ENCODE assay signal across 20 cellular contexts in genomic region chr15:97728791-97729190, GRCh38.
DNase-seq lines count a peak whose midpoint lies in the region; TF ChIP-seq lines count a peak whose summit lies in the region.
"Had no signal": no experiment of that assay in that cellular context is flagged by ENCODE, and none has a peak within 500 bp of the region (broad histone marks: within the 10 kb centered on the region; RNA-seq: fewer than 3 reads in every experiment).

No MANE protein-coding gene starts in this region.

- H3K18ac ChIP-seq in trophoblast cell (ENCODE audit: low read length), result no peak overlapping the region

- no peak overlapping the region for H2BK5ac ChIP-seq in trophoblast cell (ENCODE audit: low read depth, low read length, poor library complexity)

- no peak overlapping the region for H2BK12ac ChIP-seq in trophoblast cell (ENCODE audit: low read length)

- intact Hi-C loops in left ventricle myocardium inferior (cut with micrococcal nuclease) (no loop called here), CD14-positive monocyte (cut with micrococcal nuclease) (no loop called here)

- no CpG with 5 or more reads among the region's 13 CpGs for WGBS in trophoblast cell (ENCODE audit: extremely low coverage, insufficient coverage, insufficient read length)

- H3K4me1 ChIP-seq in left ventricle myocardium inferior (no peaks in the 10 kb centered on the region), trophoblast cell (ENCODE audit: control insufficient read depth in 1 of 2, insufficient read depth in 2 of 2, low read length in 2 of 2) (no peaks in the 10 kb centered on the region)
- H3K4me1 ChIP-seq: ascending aorta, left lung, pancreas, thyroid gland had no signal

- H2AFZ ChIP-seq in trophoblast cell (ENCODE audit: insufficient read depth, low read length, poor library complexity), result no peak overlapping the region

- peaks cover 4% of the 10 kb centered on the region for H3K27me3 ChIP-seq in left ventricle myocardium inferior (ENCODE audit: low read depth)
- H3K27me3 ChIP-seq in trophoblast cell (ENCODE audit: insufficient read depth, low read length), result no peaks in the 10 kb centered on the region
- H3K27me3 ChIP-seq: ascending aorta, thyroid gland had no signal

- no peak overlapping the region for H2AK5ac ChIP-seq in trophoblast cell (ENCODE audit: low read length)

- H3K9ac ChIP-seq in trophoblast cell (ENCODE audit: low read length), result no peak overlapping the region

- peaks cover 0 to 5% (median 2%) of the 10 kb centered on the region in 3 donors for H3K27me3 Mint-ChIP-seq in CD14-positive monocyte (ENCODE audit: low read depth in 3 of 3)
- H3K27me3 Mint-ChIP-seq: activated CD4-positive, alpha-beta memory T cell treated with anti-CD3 and anti-CD28 coated beads for 36 hours; CD4-positive, CD25-positive, alpha-beta regulatory T cell had no signal

- no peak overlapping the region for H3K4me2 ChIP-seq in trophoblast cell (ENCODE audit: low read length)

- H3K27ac ChIP-seq in left ventricle myocardium inferior (replicated peaks) (peak overlapping the region; percentile 13), trophoblast cell (ENCODE audit: low read depth, low read length) (no peak overlapping the region)
- H3K27ac ChIP-seq: ascending aorta, left lung, pancreas, thyroid gland, WERI-Rb-1 had no signal

- no peak overlapping the region for H4K12ac ChIP-seq in trophoblast cell (ENCODE audit: low read depth, low read length)

- H4K8ac ChIP-seq in trophoblast cell (ENCODE audit: low read depth, low read length), result no peak overlapping the region

- H3K4ac ChIP-seq in trophoblast cell (ENCODE audit: low read depth, low read length), result no peak overlapping the region

- TF ChIP-seq CTCF in left ventricle myocardium inferior (IDR thresholded peaks at IDR 0.05; ENCODE audit: borderline replicate concordance) (peak; percentile 27), CD14-positive monocyte (IDR thresholded peaks at IDR 0.05) (no peak)

- H3K4me1 Mint-ChIP-seq in CD14-positive monocyte, result no peaks in the 10 kb centered on the region
- H3K4me1 Mint-ChIP-seq: CD4-positive, CD25-positive, alpha-beta regulatory T cell; stimulated activated effector memory CD8-positive, alpha-beta T cell treated with anti-CD3 and anti-CD28 coated beads, Interleukin-12 subunit alpha, Interleukin-12 subunit beta, amount 100 ng/mL, for 72 hours had no signal

- H3K79me2 ChIP-seq in trophoblast cell (ENCODE audit: control insufficient read depth, insufficient read depth, low read length, poor library complexity), result no peaks in the 10 kb centered on the region

- no peak overlapping the region for H4K91ac ChIP-seq in trophoblast cell (ENCODE audit: low read depth, low read length)

- no peak overlapping the region for H2BK120ac ChIP-seq in trophoblast cell (ENCODE audit: insufficient read depth, low read length, poor library complexity)

- no peak overlapping the region for H3K23ac ChIP-seq in trophoblast cell (ENCODE audit: low read length)

- no peak overlapping the region for H3K27ac Mint-ChIP-seq in CD14-positive monocyte
- H3K27ac Mint-ChIP-seq: activated CD4-positive, alpha-beta memory T cell treated with anti-CD3 and anti-CD28 coated beads for 36 hours; activated naive CD4-positive, alpha-beta T cell treated with anti-CD3 and anti-CD28 coated beads for 36 hours; stimulated activated effector memory CD8-positive, alpha-beta T cell treated with anti-CD3 and anti-CD28 coated beads, Interleukin-12 subunit alpha, Interleukin-12 subunit beta, amount 100 ng/mL, for 72 hours had no signal

- H3K4me3 ChIP-seq in left ventricle myocardium inferior (peak overlapping the region; percentile 46), trophoblast cell (ENCODE audit: low read depth, low read length) (no peak overlapping the region)
- H3K4me3 ChIP-seq: ascending aorta, left lung, pancreas, thyroid gland had no signal

- H3K36me3 ChIP-seq in left ventricle myocardium inferior (no peaks in the 10 kb centered on the region), trophoblast cell (ENCODE audit: control insufficient read depth in 1 of 2, insufficient read depth in 2 of 2, low read length in 2 of 2) (no peaks in the 10 kb centered on the region)
- H3K36me3 ChIP-seq: ascending aorta, left lung, pancreas, thyroid gland, WERI-Rb-1 had no signal

- no peaks in the 10 kb centered on the region for H3K36me3 Mint-ChIP-seq in CD14-positive monocyte
- H3K36me3 Mint-ChIP-seq: activated CD4-positive, alpha-beta memory T cell treated with anti-CD3 and anti-CD28 coated beads for 36 hours; CD4-positive, CD25-positive, alpha-beta regulatory T cell; stimulated activated effector memory CD8-positive, alpha-beta T cell treated with anti-CD3 and anti-CD28 coated beads, Interleukin-12 subunit alpha, Interleukin-12 subunit beta, amount 100 ng/mL, for 72 hours had no signal

- H3K4me3 Mint-ChIP-seq in CD14-positive monocyte, result no peak overlapping the region
- H3K4me3 Mint-ChIP-seq: activated CD4-positive, alpha-beta memory T cell treated with anti-CD3 and anti-CD28 coated beads for 36 hours; activated naive CD4-positive, alpha-beta T cell treated with anti-CD3 and anti-CD28 coated beads for 36 hours; CD4-positive, CD25-positive, alpha-beta regulatory T cell; stimulated activated effector memory CD8-positive, alpha-beta T cell treated with anti-CD3 and anti-CD28 coated beads, Interleukin-12 subunit alpha, Interleukin-12 subunit beta, amount 100 ng/mL, for 72 hours had no signal

- H3K9me3 ChIP-seq in left ventricle myocardium inferior (replicated peaks), result no peaks in the 10 kb centered on the region
- no peaks in the 10 kb centered on the region for H3K9me3 ChIP-seq in trophoblast cell (ENCODE audit: insufficient read depth, low read depth, low read length)
- H3K9me3 ChIP-seq: ascending aorta, left lung, pancreas, thyroid gland had no signal

- peaks cover 0 to 3% (median 0%) of the 10 kb centered on the region in 7 donors for H3K9me3 Mint-ChIP-seq in CD14-positive monocyte
- H3K9me3 Mint-ChIP-seq: activated naive CD4-positive, alpha-beta T cell treated with anti-CD3 and anti-CD28 coated beads for 36 hours had no signal

- H3K14ac ChIP-seq in trophoblast cell (ENCODE audit: low read length), result no peak overlapping the region

- H3K79me1 ChIP-seq in trophoblast cell (ENCODE audit: low read length), result no peaks in the 10 kb centered on the region

- DNase-seq in Ammon's horn (ENCODE audit: low spot score) (peak; percentile 46), SW480 (ENCODE audit: low spot score) (peak; percentile 14), left ventricle myocardium inferior (peak; percentile 19), pons (ENCODE audit: low spot score) (peak; percentile 69), CD14-positive monocyte (ENCODE audit: low spot score) (no peak), ACHN (no peak), trophoblast cell (no peak), T-helper 9 cell (no peak)
- DNase-seq: activated CD4-positive, alpha-beta memory T cell treated with anti-CD3 and anti-CD28 coated beads for 36 hours; activated naive CD4-positive, alpha-beta T cell treated with anti-CD3 and anti-CD28 coated beads for 36 hours; activated T-cell treated with anti-CD3 and anti-CD28 coated beads, Interleukin-2, amount 50 U/mL, for 1 hour; CD4-positive, CD25-positive, alpha-beta regulatory T cell; NCI-H146; NCI-H345; pancreas; thyroid gland; WERI-Rb-1 had no signal

- in situ Hi-C loops in ACHN (cut with HindIII; ENCODE audit: low pct_ligation_motif_present, low pct_unique_long_range_greater_than_20kb, low sequenced_read_pairs), result no loop called here

Comparison
In these comparisons a context has a peak if more than half of its experiments do, and no peak if none do; other contexts are left out.
1. DNase-seq: peak in Ammon's horn (single experiment), SW480 (single experiment), left ventricle myocardium inferior (single experiment) and pons (single experiment); none in CD14-positive monocyte (single experiment), ACHN (single experiment), trophoblast cell (0 of 2) and T-helper 9 cell (single experiment).